ENCODE assay signal across 20 cellular contexts in the genomic region with DNA sequence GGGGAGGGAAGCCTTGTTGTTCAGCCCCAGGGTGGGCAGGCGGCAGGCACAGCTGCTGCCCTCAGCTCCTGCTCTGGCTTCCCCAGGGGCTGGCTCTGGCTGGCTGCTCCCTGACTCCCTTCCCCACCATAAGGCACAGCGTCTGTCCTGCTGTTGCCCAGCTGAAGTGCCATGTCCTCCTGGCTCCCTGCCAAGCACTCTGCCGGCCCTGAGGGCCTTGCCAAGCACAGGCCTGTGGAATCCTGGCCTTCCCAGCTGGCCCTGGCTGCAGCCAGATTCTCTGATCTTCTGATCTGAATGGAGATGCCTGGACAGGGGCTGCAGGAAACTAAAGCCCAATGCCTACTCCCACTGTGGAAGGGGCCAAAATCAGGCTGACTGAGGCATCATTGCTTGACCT. TPM values are rescaled to one million over a fixed set of nuclear protein-coding genes. Genes with fewer than 3 reads are reported as not detected.
DNase-seq lines count a peak whose midpoint lies in the region; ATAC-seq and TF ChIP-seq lines count a peak whose summit lies in the region.
"Had no signal": no experiment of that assay in that cellular context is flagged by ENCODE, and none has a peak within 500 bp of the region (broad histone marks: within the 10 kb centered on the region; RNA-seq: fewer than 3 reads in every experiment).

No MANE protein-coding gene starts in this region.

- TF ChIP-seq CTCF in MCF 10A (IDR thresholded peaks at IDR 0.05; ENCODE audit: unreplicated experiment) = no peak
- TF ChIP-seq CTCF in mammary epithelial cell (conservative IDR thresholded peaks at IDR 0.05 in 1 of 2, IDR thresholded peaks at IDR 0.05 in 1 of 2; ENCODE audit: extremely low read depth in 1 of 2, insufficient read depth in 1 of 2, low read depth in 1 of 2, low read length in 2 of 2) = no peak
- TF ChIP-seq CTCF in left lung (IDR thresholded peaks at IDR 0.05) = no peak

- 40% methylated on average over 1 of the region's 3 CpGs for WGBS in mammary epithelial cell (ENCODE audit: low coverage, missing lambda C conversion rate)
- 16 to 20% methylated on average over 3 of the region's 3 CpGs for whole genome bisulfite sequencing in aorta, 2 donors

- H3K4me3 Mint-ChIP-seq in MCF 10A (ENCODE audit: unreplicated experiment) = no peak overlapping the region
- H3K4me3 Mint-ChIP-seq: effector memory CD8-positive, alpha-beta T cell; neural crest cell had no signal

- ATAC-seq in left lung = peak; percentile 68
- ATAC-seq in aorta (ENCODE audit: low FRiP score) = peak; percentile 33
- ATAC-seq in GM21447 (IDR thresholded peaks at IDR 0.05; ENCODE audit: unreplicated experiment) = no peak
- ATAC-seq: effector memory CD8-positive, alpha-beta T cell; left colon had no signal

- intact Hi-C loops in MCF 10A (cut with micrococcal nuclease) (no loop called here), mammary epithelial cell (cut with micrococcal nuclease) (no loop called here), left lung (cut with DNase I) (no loop called here), aorta (cut with DNase I) (no loop called here)

- H3K9ac ChIP-seq in mammary epithelial cell (ENCODE audit: insufficient read depth, low read length) = no peak overlapping the region

- no peaks in the 10 kb centered on the region for H3K79me2 ChIP-seq in mammary epithelial cell (ENCODE audit: insufficient read depth, low read length)

- peaks cover 38% of the 10 kb centered on the region for H3K27me3 Mint-ChIP-seq in MCF 10A (ENCODE audit: insufficient read depth, unreplicated experiment)

- H3K4me1 ChIP-seq in mammary epithelial cell (ENCODE audit: insufficient read depth, low read length) = no peaks in the 10 kb centered on the region
- H3K4me1 ChIP-seq in left lung = no peaks in the 10 kb centered on the region
- H3K4me1 ChIP-seq in aorta (ENCODE audit: control insufficient read depth in 1 of 2, insufficient read depth in 2 of 2, low read length in 2 of 2) = no peaks in the 10 kb centered on the region
- H3K4me1 ChIP-seq: gastrocnemius medialis, uterus had no signal

- H3K27ac Mint-ChIP-seq in MCF 10A (ENCODE audit: low read depth, unreplicated experiment) = no peak overlapping the region
- H3K27ac Mint-ChIP-seq: activated T-helper 2 cell treated with anti-CD3 and anti-CD28 coated beads, Interferon-gamma antibody, Interleukin-2, Interleukin-4, amounts not matched to agents 10 μg/mL and 5 μg/mL and 100 μg/mL, durations not matched to agents 14 hours and 24 hours and 36 hours had no signal

- no peak overlapping the region for H3K4me2 ChIP-seq in mammary epithelial cell (ENCODE audit: insufficient read depth, low read depth, low read length)

- H3K9me3 ChIP-seq in mammary epithelial cell (replicated peaks; ENCODE audit: insufficient read depth, low read length) = no peaks in the 10 kb centered on the region
- H3K9me3 ChIP-seq in left lung = no peaks in the 10 kb centered on the region
- H3K9me3 ChIP-seq in aorta (ENCODE audit: control insufficient read depth, low read length) = peaks cover 1% of the 10 kb centered on the region
- H3K9me3 ChIP-seq: gastrocnemius medialis, uterus had no signal

- POLR2A ChIA-PET in MCF 10A (lab: Yijun Ruan, JAX) = no interaction called here

- no peaks in the 10 kb centered on the region for H3K27me3 ChIP-seq in mammary epithelial cell (ENCODE audit: insufficient read depth, low read length)
- peaks cover 0 to 9% of the 10 kb centered on the region in 2 donors for H3K27me3 ChIP-seq in left lung
- no peaks in the 10 kb centered on the region for H3K27me3 ChIP-seq in aorta (ENCODE audit: control insufficient read depth in 1 of 2, insufficient read depth in 2 of 2, low read length in 1 of 2)
- H3K27me3 ChIP-seq: brain microvascular endothelial cell, uterus had no signal

- BruUV-seq in MCF 10A (replicated peaks; lab: Mats Ljungman, UMichigan) (no TSS peak), mammary epithelial cell (replicated peaks; lab: Mats Ljungman, UMichigan) (no TSS peak)

- peak; percentile 19 for DNase-seq in MCF 10A (ENCODE audit: unreplicated experiment)
- no peak for DNase-seq in mammary epithelial cell
- peak; percentile 50 to 73 for DNase-seq in SHP77 (lab: John Stamatoyannopoulos, UW)
- peak; percentile 37 to 77 for DNase-seq in left lung
- peak in 1 of 2 donors; percentile 74 for DNase-seq in aorta
- no peak for DNase-seq in T-helper 1 cell
- DNase-seq in foreskin melanocyte = no peak
- DNase-seq: activated CD4-positive, alpha-beta T cell treated with anti-CD3 and anti-CD28 coated beads, Interleukin-2, amount 50 U/mL, for 4 hours; brain microvascular endothelial cell; effector memory CD8-positive, alpha-beta T cell; stimulated activated CD4-positive, alpha-beta T cell treated with anti-CD3 and anti-CD28 coated beads, Interleukin-15, amount 100 ng/mL, for 24 hours; uterus had no signal

- dilution Hi-C loops in mammary epithelial cell (cut with HindIII; ENCODE audit: low sequenced_read_pairs) = loop anchor here (5.0 kb wide), 2 partner anchors 51 to 64 kb away; no protein-coding TSS in a partner anchor

- CTCF ChIA-PET in MCF 10A (lab: Yijun Ruan, JAX) = interaction anchor here (0.6 to 0.7 kb wide), 2 partner anchors 453 to 956 kb away, joined by 3 read pairs; no protein-coding TSS in a partner anchor
- CTCF ChIA-PET in mammary epithelial cell (lab: Charles Lee; ENCODE audit: low non-redundant PET) = no interaction called here

- in situ Hi-C loops in mammary epithelial cell (cut with MboI; ENCODE audit: low sequenced_read_pairs in 2 of 2) = no loop called here

- no peak overlapping the region for H3K4me3 ChIP-seq in mammary epithelial cell (replicated peaks in 1 of 3; ENCODE audit: insufficient read depth in 1 of 3, low read depth in 2 of 3, low read length in 3 of 3)
- no peak overlapping the region for H3K4me3 ChIP-seq in left lung
- H3K4me3 ChIP-seq in aorta (ENCODE audit: low read length in 2 of 2) = no peak overlapping the region
- H3K4me3 ChIP-seq: gastrocnemius medialis, uterus had no signal

- H3K36me3 ChIP-seq in mammary epithelial cell (ENCODE audit: insufficient read depth, low read length) (no peaks in the 10 kb centered on the region), left lung (no peaks in the 10 kb centered on the region), aorta (ENCODE audit: control insufficient read depth in 1 of 2, insufficient read depth in 2 of 2, low read length in 1 of 2) (no peaks in the 10 kb centered on the region)
- H3K36me3 ChIP-seq: brain microvascular endothelial cell, gastrocnemius medialis, uterus had no signal

- no peaks in the 10 kb centered on the region for H3K4me1 Mint-ChIP-seq in MCF 10A (ENCODE audit: insufficient read depth, unreplicated experiment)
- H3K4me1 Mint-ChIP-seq: neural crest cell had no signal

- no peaks in the 10 kb centered on the region for H3K36me3 Mint-ChIP-seq in MCF 10A (ENCODE audit: insufficient read depth, unreplicated experiment)

- H3K27ac ChIP-seq in mammary epithelial cell (ENCODE audit: insufficient read depth, low read depth, low read length) = no peak overlapping the region
- no peak overlapping the region for H3K27ac ChIP-seq in left lung
- no peak overlapping the region for H3K27ac ChIP-seq in aorta (ENCODE audit: low read depth in 1 of 2, low read length in 2 of 2)
- H3K27ac ChIP-seq: brain microvascular endothelial cell, gastrocnemius medialis, uterus had no signal

- no peaks in the 10 kb centered on the region for H4K20me1 ChIP-seq in mammary epithelial cell (ENCODE audit: insufficient read depth, low read length)

- H3K9me3 Mint-ChIP-seq in MCF 10A (ENCODE audit: unreplicated experiment) = no peaks in the 10 kb centered on the region
- H3K9me3 Mint-ChIP-seq: activated T-helper 2 cell treated with anti-CD3 and anti-CD28 coated beads, Interferon-gamma antibody, Interleukin-2, Interleukin-4, amounts not matched to agents 10 μg/mL and 5 μg/mL and 100 μg/mL, durations not matched to agents 14 hours and 24 hours and 36 hours; effector memory CD8-positive, alpha-beta T cell; neural crest cell had no signal

- H2AFZ ChIP-seq in mammary epithelial cell (ENCODE audit: low read depth, low read length) = no peak overlapping the region

RNA-seq across cellular contexts. Expression of a gene that starts 1.1 kb away (rescaled TPM):
- not detected in 2 replicates for total RNA-seq in MCF 10A (2022)
- total RNA-seq in mammary epithelial cell = not detected
- polyA plus RNA-seq in mammary epithelial cell = not detected
- not detected for polyA minus RNA-seq in mammary epithelial cell
- not detected for total RNA-seq in left lung
- total RNA-seq in aorta = not detected
- not detected for polyA plus RNA-seq in aorta
- total RNA-seq: activated T-helper 2 cell treated with anti-CD3 and anti-CD28 coated beads, Interferon-gamma antibody, Interleukin-2, Interleukin-4, amounts not matched to agents 10 μg/mL and 5 μg/mL and 100 μg/mL, durations not matched to agents 14 hours and 24 hours and 36 hours; gastrocnemius medialis; left colon; neural crest cell; OCI-LY7; T-helper 1 cell treated with Interleukin-12 subunit alpha and Interleukin-12 subunit beta and Interleukin-4 antibody, amounts not matched to agents 30 ng/mL and 1 ng/mL, for 36 hours; uterus had no signal
- polyA plus RNA-seq: AG04450 had no signal

Comparison
In these comparisons a context has a peak if more than half of its experiments do, and no peak if none do; other contexts are left out.
1. DNase-seq: peak in MCF 10A (single experiment), SHP77 (2 of 2) and left lung (2 of 2); none in mammary epithelial cell (single experiment), T-helper 1 cell (0 of 5) and foreskin melanocyte (single experiment).